In the genomic region with DNA sequence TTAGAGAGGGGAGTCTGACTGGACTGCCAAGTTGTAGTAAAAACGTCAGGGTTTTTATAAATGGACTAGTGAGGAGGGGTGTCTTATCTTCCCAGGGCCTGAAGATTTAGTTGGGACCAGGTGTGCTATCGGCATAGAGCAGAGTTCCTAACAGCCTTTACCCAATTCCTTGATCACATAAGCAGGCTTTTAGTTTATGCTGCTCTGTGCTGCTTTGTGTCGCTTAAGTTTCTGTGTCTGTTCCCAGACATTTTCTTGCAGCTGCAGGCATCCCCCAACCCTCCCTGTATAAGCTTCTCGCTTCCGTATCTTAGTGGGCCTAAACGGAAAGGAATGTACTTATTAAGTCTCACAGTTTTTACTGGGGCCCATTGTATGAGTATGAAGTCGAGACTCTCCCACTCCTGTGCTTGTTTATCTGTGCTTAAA, we compare ENCODE assay signal across 10 cellular contexts. TPM values are rescaled to one million over a fixed set of nuclear protein-coding genes. Genes with fewer than 3 reads are reported as not detected.
DNase-seq lines count a peak whose midpoint lies in the region; ATAC-seq, FAIRE-seq and TF ChIP-seq lines count a peak whose summit lies in the region.
"Had no signal": no experiment of that assay in that cellular context is flagged by ENCODE, and none has a peak within 500 bp of the region (broad histone marks: within the 10 kb centered on the region; RNA-seq: fewer than 3 reads in every experiment).

No MANE protein-coding gene starts in this region.

- H3K4ac ChIP-seq in mesendoderm (ENCODE audit: low read depth, low read length), result no peak overlapping the region

- no peaks in the 10 kb centered on the region for H3K9me3 ChIP-seq in transverse colon

- no peak overlapping the region for H4K8ac ChIP-seq in mesendoderm (ENCODE audit: low read depth, low read length)

- H2BK5ac ChIP-seq in mesendoderm (ENCODE audit: low read length), result no peak overlapping the region

- FAIRE-seq in bronchial epithelial cell (lab: Jason Lieb, UNC), result no peak

- no peak for TF ChIP-seq EP300 in transverse colon (IDR thresholded peaks at IDR 0.05; ENCODE audit: low read depth)

- H3K4me3 ChIP-seq in bronchial epithelial cell (ENCODE audit: low read depth, low read length), result peak overlapping the region; percentile 17
- H3K4me3 ChIP-seq in mesendoderm (ENCODE audit: low read length), result no peak overlapping the region
- H3K4me3 ChIP-seq in transverse colon, result peak overlapping the region in 2 of 4 donors; percentile 10 to 85

- peaks cover 2% of the 10 kb centered on the region for H3K4me1 ChIP-seq in mesendoderm (ENCODE audit: control insufficient read depth, low read depth, low read length)
- peaks cover 9 to 49% (median 39%) of the 10 kb centered on the region in 4 donors for H3K4me1 ChIP-seq in transverse colon

- H3K9me3 Mint-ChIP-seq in endothelial cell (ENCODE audit: unreplicated experiment), result no peaks in the 10 kb centered on the region
- H3K9me3 Mint-ChIP-seq: central memory CD8-positive, alpha-beta T cell had no signal

- H3K79me1 ChIP-seq in mesendoderm (ENCODE audit: low read length), result peaks cover 6% of the 10 kb centered on the region

- H3K27ac ChIP-seq in mesendoderm (ENCODE audit: low read depth, low read length) (no peak overlapping the region), transverse colon (peak overlapping the region; percentile 96 to 99 (median 96))

- no peak for TF ChIP-seq POLR2A in transverse colon (IDR thresholded peaks at IDR 0.05)

- peak overlapping the region; percentile 15 for H3K56ac ChIP-seq in mesendoderm (ENCODE audit: low read length)

- no peak overlapping the region for H3K4me2 ChIP-seq in mesendoderm (ENCODE audit: low read length)

- TF ChIP-seq CTCF in bronchial epithelial cell (IDR thresholded peaks at IDR 0.05; ENCODE audit: insufficient read depth, low read length, severe bottlenecking), result no peak
- no peak for TF ChIP-seq CTCF in transverse colon (IDR thresholded peaks at IDR 0.05)
- TF ChIP-seq CTCF in endothelial cell (IDR thresholded peaks at IDR 0.05; ENCODE audit: unreplicated experiment), result no peak

- H2AK5ac ChIP-seq in mesendoderm (ENCODE audit: low read length), result no peak overlapping the region

- peaks cover 23% of the 10 kb centered on the region for H3K4me1 Mint-ChIP-seq in endothelial cell (ENCODE audit: unreplicated experiment)

- H3K79me2 ChIP-seq in mesendoderm (ENCODE audit: control insufficient read depth, insufficient read depth, low read length), result peaks cover 22% of the 10 kb centered on the region

- no peak overlapping the region for H3K27ac Mint-ChIP-seq in endothelial cell (ENCODE audit: unreplicated experiment)

- H3K36me3 ChIP-seq in bronchial epithelial cell (ENCODE audit: control insufficient read depth, insufficient read depth, low read length) (no peaks in the 10 kb centered on the region), mesendoderm (ENCODE audit: control insufficient read depth, insufficient read depth, low read length) (peaks cover under 1% of the 10 kb centered on the region), transverse colon (no peaks in the 10 kb centered on the region)

- H4K5ac ChIP-seq in mesendoderm (ENCODE audit: low read length), result no peak overlapping the region

- H3K9ac ChIP-seq in mesendoderm (ENCODE audit: low read length), result no peak overlapping the region

- in situ Hi-C loops in transverse colon (cut with MboI; ENCODE audit: low pct_ligation_motif_present in 1 of 4, low pct_unique_long_range_greater_than_20kb in 1 of 4, low sequenced_read_pairs in 3 of 4), result no loop called here

- H3K36me3 Mint-ChIP-seq in endothelial cell (ENCODE audit: low read depth, unreplicated experiment), result peaks cover 5% of the 10 kb centered on the region

- H3K18ac ChIP-seq in mesendoderm (ENCODE audit: low read length), result no peak overlapping the region

- no peak overlapping the region for H2BK120ac ChIP-seq in mesendoderm (ENCODE audit: low read depth, low read length)

- H3K23ac ChIP-seq in mesendoderm (ENCODE audit: low read length), result no peak overlapping the region

- H2BK15ac ChIP-seq in mesendoderm (replicated peaks; ENCODE audit: low read depth), result no peak overlapping the region

- no CpG with 5 or more reads among the region's 7 CpGs for WGBS in mesendoderm (ENCODE audit: extremely low coverage, insufficient coverage, low lambda C conversion rate)
- WGBS in transverse colon (ENCODE audit: low coverage in 1 of 2), 2 donors, result 44 to 58% methylated on average over 3 to 7 of the region's 7 CpGs

- peak; percentile 20 for DNase-seq in NCI-H82 (lab: John Stamatoyannopoulos, UW)
- no peak for DNase-seq in NCI-H82 treated with DMSO at 0.1 percent for 48 hours (lab: John Stamatoyannopoulos, UW; ENCODE audit: unreplicated experiment)
- DNase-seq in bronchial epithelial cell (ENCODE audit: low read depth), result peak; percentile 79
- DNase-seq in mesendoderm, result no peak
- DNase-seq in transverse colon, result no peak
- DNase-seq in endothelial cell (ENCODE audit: low spot score), result no peak
- DNase-seq: NCI-H2029 had no signal

- no peak overlapping the region for H3K4me3 Mint-ChIP-seq in endothelial cell (ENCODE audit: unreplicated experiment)
- H3K4me3 Mint-ChIP-seq: central memory CD8-positive, alpha-beta T cell had no signal

- ATAC-seq in HG03095 (IDR thresholded peaks at IDR 0.05; ENCODE audit: unreplicated experiment) (no peak), HG02981 (IDR thresholded peaks at IDR 0.05; ENCODE audit: unreplicated experiment) (no peak)

- H3K27me3 ChIP-seq in bronchial epithelial cell (ENCODE audit: control insufficient read depth, insufficient read depth, low read length), result no peaks in the 10 kb centered on the region
- H3K27me3 ChIP-seq in mesendoderm (ENCODE audit: insufficient read depth, low read length, poor library complexity), result no peaks in the 10 kb centered on the region
- H3K27me3 ChIP-seq in transverse colon, result no peaks in the 10 kb centered on the region

- peaks cover 10% of the 10 kb centered on the region for H3K27me3 Mint-ChIP-seq in endothelial cell (ENCODE audit: unreplicated experiment)
- H3K27me3 Mint-ChIP-seq: central memory CD8-positive, alpha-beta T cell had no signal

- intact Hi-C loops in transverse colon (cut with DNase I; ENCODE audit: low total_unique reads), result loop anchor here (10.0 kb wide), 1 partner anchor 141 kb away; no protein-coding TSS in a partner anchor

RNA-seq across cellular contexts. Expression of a gene that starts 2.6 kb away (rescaled TPM):
- total RNA-seq in bronchial epithelial cell (15.2 and 16.6 TPM in 2 replicates), transverse colon (10 to 100 TPM; 20.2 to 86.1 (median 24.0) TPM), endothelial cell (ENCODE audit: unreplicated experiment) (26.5 TPM)
- 20.1 TPM for polyA plus RNA-seq in mesendoderm (2013, experiment 1 of 2)
- 19.0 TPM for polyA plus RNA-seq in mesendoderm (2013, experiment 2 of 2)

Comparison
In these comparisons a context has a peak if more than half of its experiments do, and no peak if none do; other contexts are left out.
1. DNase-seq: peak in NCI-H82 (single experiment) and bronchial epithelial cell (single experiment); none in NCI-H82 treated with DMSO at 0.1 percent for 48 hours (single experiment), mesendoderm (single experiment), transverse colon (single experiment) and endothelial cell (single experiment).